Comparison of ENCODE assay signal across 29 cellular contexts in genomic region chr9:90074319-90074962, GRCh38.
"Had no signal": no experiment of that assay in that cellular context is flagged by ENCODE, and none has a peak within 500 bp of the region (broad histone marks: within the 10 kb centered on the region; RNA-seq: fewer than 3 reads in every experiment).

No MANE protein-coding gene starts in this region.

- H3K9me3 Mint-ChIP-seq: endodermal cell; naive thymus-derived CD4-positive, alpha-beta T cell; nephron; stimulated activated naive CD8-positive, alpha-beta T cell treated with anti-CD3 and anti-CD28 coated beads, Interleukin-15, amount 100 ng/mL, for 72 hours had no signal

- H3K4me3 Mint-ChIP-seq: endodermal cell; naive thymus-derived CD4-positive, alpha-beta T cell; nephron; stimulated activated naive CD8-positive, alpha-beta T cell treated with anti-CD3 and anti-CD28 coated beads, Interleukin-15, amount 100 ng/mL, for 72 hours had no signal

- DNase-seq: effector CD8-positive, alpha-beta T cell; endodermal cell; foreskin keratinocyte; glutamatergic neuron; heart right ventricle; hippocampal formation; left cardiac atrium; left lung; mesendoderm; midbrain; naive thymus-derived CD4-positive, alpha-beta T cell; nucleus accumbens; ovary; posterior cingulate gyrus; psoas muscle; right lobe of liver; small intestine; stimulated activated CD4-positive, alpha-beta T cell treated with anti-CD3 and anti-CD28 coated beads, Interleukin-15, amount 100 ng/mL, for 24 hours; stimulated activated CD4-positive, alpha-beta T cell treated with anti-CD3 and anti-CD28 coated beads, Interleukin-2, amount 100 ng/mL, for 48 hours; stimulated activated naive CD4-positive, alpha-beta T cell; stimulated activated naive CD8-positive, alpha-beta T cell treated with anti-CD3 and anti-CD28 coated beads, Interleukin-15, amount 100 ng/mL, for 72 hours; transverse colon; upper lobe of right lung; uterus had no signal

- H3K9me3 ChIP-seq: gastroesophageal sphincter, heart right ventricle, left lung, ovary, psoas muscle, right lobe of liver, suprapubic skin, transverse colon, upper lobe of right lung, uterus had no signal

- ATAC-seq: esophagus mucosa; foreskin keratinocyte; gastroesophageal sphincter; heart right ventricle; left cardiac atrium; left lung; naive thymus-derived CD4-positive, alpha-beta T cell; psoas muscle; right lobe of liver; upper lobe of right lung had no signal

- H3K27ac ChIP-seq: epithelial cell of prostate, foreskin keratinocyte, gastroesophageal sphincter, heart right ventricle, left lung, ovary, psoas muscle, right lobe of liver, suprapubic skin, transverse colon, upper lobe of right lung, uterus had no signal

- H3K4me1 Mint-ChIP-seq: endodermal cell, nephron had no signal

- H3K4me3 ChIP-seq: gastroesophageal sphincter, heart right ventricle, left lung, ovary, psoas muscle, right lobe of liver, suprapubic skin, transverse colon, upper lobe of right lung, uterus had no signal

- H3K27ac Mint-ChIP-seq: endodermal cell; naive thymus-derived CD4-positive, alpha-beta T cell; nephron; stimulated activated naive CD8-positive, alpha-beta T cell treated with anti-CD3 and anti-CD28 coated beads, Interleukin-15, amount 100 ng/mL, for 72 hours had no signal

- H3K27me3 ChIP-seq: gastroesophageal sphincter, left lung, ovary, right lobe of liver, suprapubic skin, transverse colon, upper lobe of right lung, uterus had no signal

- H3K36me3 ChIP-seq: gastroesophageal sphincter, heart right ventricle, left lung, ovary, right lobe of liver, suprapubic skin, transverse colon, upper lobe of right lung, uterus had no signal

- H3K36me3 Mint-ChIP-seq: naive thymus-derived CD4-positive, alpha-beta T cell had no signal
